ENCODE assay signal across 22 cellular contexts in genomic region chr3:196800742-196801141, GRCh38.
"Had no signal": no experiment of that assay in that cellular context is flagged by ENCODE, and none has a peak within 500 bp of the region (broad histone marks: within the 10 kb centered on the region; RNA-seq: fewer than 3 reads in every experiment).

No MANE protein-coding gene starts in this region.

- H3K36me3 ChIP-seq: uterus had no signal

- H3K27ac Mint-ChIP-seq: activated CD8-positive, alpha-beta memory T cell treated with anti-CD3 and anti-CD28 coated beads, Interleukin-2, amount 10 ng/mL, durations not matched to agents 7 days and 5 days; activated naive CD8-positive, alpha-beta T cell treated with anti-CD3 and anti-CD28 coated beads, Interleukin-2, amount 10 ng/mL, durations not matched to agents 7 days and 5 days; activated T-helper 2 cell treated with anti-CD3 and anti-CD28 coated beads, Interferon-gamma antibody, Interleukin-2, Interleukin-4, amounts not matched to agents 10 μg/mL and 5 μg/mL and 100 μg/mL, durations not matched to agents 14 hours and 24 hours and 36 hours; progenitor cell of endocrine pancreas had no signal

- H3K27me3 Mint-ChIP-seq: activated CD8-positive, alpha-beta memory T cell treated with anti-CD3 and anti-CD28 coated beads, Interleukin-2, amount 10 ng/mL, durations not matched to agents 7 days and 5 days; activated naive CD8-positive, alpha-beta T cell treated with anti-CD3 and anti-CD28 coated beads, Interleukin-2, amount 10 ng/mL, durations not matched to agents 7 days and 5 days; effector memory CD8-positive, alpha-beta T cell; progenitor cell of endocrine pancreas had no signal

- H3K4me3 ChIP-seq: right atrium auricular region, tibial artery, uterus had no signal

- H3K9me3 Mint-ChIP-seq: activated naive CD8-positive, alpha-beta T cell treated with anti-CD3 and anti-CD28 coated beads, Interleukin-2, amount 10 ng/mL, durations not matched to agents 7 days and 5 days; activated T-helper 2 cell treated with anti-CD3 and anti-CD28 coated beads, Interferon-gamma antibody, Interleukin-2, Interleukin-4, amounts not matched to agents 10 μg/mL and 5 μg/mL and 100 μg/mL, durations not matched to agents 14 hours and 24 hours and 36 hours; effector memory CD8-positive, alpha-beta T cell had no signal

- H3K27me3 ChIP-seq: right atrium auricular region, tibial artery, uterus had no signal

- H3K4me3 Mint-ChIP-seq: activated CD8-positive, alpha-beta memory T cell treated with anti-CD3 and anti-CD28 coated beads, Interleukin-2, amount 10 ng/mL, durations not matched to agents 7 days and 5 days; activated naive CD8-positive, alpha-beta T cell treated with anti-CD3 and anti-CD28 coated beads, Interleukin-2, amount 10 ng/mL, durations not matched to agents 7 days and 5 days; effector memory CD8-positive, alpha-beta T cell had no signal

- H3K27ac ChIP-seq: right atrium auricular region, tibial artery, uterus, VCaP had no signal

- H3K9me3 ChIP-seq: right atrium auricular region, tibial artery, uterus had no signal

- DNase-seq: activated CD4-positive, alpha-beta T cell treated with anti-CD3 and anti-CD28 coated beads for 1 hour; activated CD4-positive, alpha-beta T cell treated with anti-CD3 and anti-CD28 coated beads, Interleukin-2, amount 50 U/mL, for 48 hours; activated CD8-positive, alpha-beta memory T cell treated with anti-CD3 and anti-CD28 coated beads, Interleukin-2, amount 10 ng/mL, durations not matched to agents 7 days and 5 days; activated naive CD4-positive, alpha-beta T cell treated with Interleukin-2 at 50 U/mL for 16 hours; activated naive CD8-positive, alpha-beta T cell treated with anti-CD3 and anti-CD28 coated beads, Interleukin-2, amount 10 ng/mL, durations not matched to agents 7 days and 5 days; activated T-cell treated with anti-CD3 and anti-CD28 coated beads, Interleukin-2, amount 50 U/mL, for 1 hour; amygdala; effector memory CD8-positive, alpha-beta T cell; left cardiac atrium; mesendoderm; stimulated activated CD4-positive, alpha-beta T cell treated with anti-CD3 and anti-CD28 coated beads, Interleukin-12 subunit alpha, Interleukin-12 subunit beta, amount 100 ng/mL, for 4 hours; stimulated activated CD4-positive, alpha-beta T cell treated with anti-CD3 and anti-CD28 coated beads, Interleukin-1b, Interleukin-23, amount 100 ng/mL, for 48 hours; stimulated activated CD8-positive, alpha-beta memory T cell treated with anti-CD3 and anti-CD28 coated beads, Interleukin-4, amount 100 ng/mL, for 48 hours; stimulated activated naive CD4-positive, alpha-beta T cell treated with Interleukin-2 at 50 U/mL for 16 hours; T-helper 1 cell; T1000; tibial artery; uterus had no signal

- H3K4me1 ChIP-seq: right atrium auricular region, tibial artery, uterus had no signal
